In genomic region chr11:57679396-57679795, GRCh38 we compare ENCODE assay signal across 1 cellular context.
TF ChIP-seq lines count a peak whose summit lies in the region.

No MANE protein-coding gene starts in this region.

TF ChIP-seq in GM23338, 12 proteins besides CTCF, POLR2A, EP300 and RAD21 (continued from another document):
- no peak for TF ChIP-seq ZNF462 (CRISPR knock-in tag; IDR thresholded peaks at IDR 0.05)
- TF ChIP-seq NANOG (IDR thresholded peaks at IDR 0.05; ENCODE audit: borderline replicate concordance), result no peak
- TF ChIP-seq JUNB (IDR thresholded peaks at IDR 0.05; ENCODE audit: unreplicated experiment), result no peak
- TF ChIP-seq ZNF331 (CRISPR knock-in tag; IDR thresholded peaks at IDR 0.05; ENCODE audit: low read depth), result no peak
- TF ChIP-seq EZH2 (IDR thresholded peaks at IDR 0.05; ENCODE audit: low read depth, unreplicated experiment), result no peak
- TF ChIP-seq REST (IDR thresholded peaks at IDR 0.05; ENCODE audit: unreplicated experiment), result no peak
